ENCODE assay signal across 1 cellular context in the genomic region with DNA sequence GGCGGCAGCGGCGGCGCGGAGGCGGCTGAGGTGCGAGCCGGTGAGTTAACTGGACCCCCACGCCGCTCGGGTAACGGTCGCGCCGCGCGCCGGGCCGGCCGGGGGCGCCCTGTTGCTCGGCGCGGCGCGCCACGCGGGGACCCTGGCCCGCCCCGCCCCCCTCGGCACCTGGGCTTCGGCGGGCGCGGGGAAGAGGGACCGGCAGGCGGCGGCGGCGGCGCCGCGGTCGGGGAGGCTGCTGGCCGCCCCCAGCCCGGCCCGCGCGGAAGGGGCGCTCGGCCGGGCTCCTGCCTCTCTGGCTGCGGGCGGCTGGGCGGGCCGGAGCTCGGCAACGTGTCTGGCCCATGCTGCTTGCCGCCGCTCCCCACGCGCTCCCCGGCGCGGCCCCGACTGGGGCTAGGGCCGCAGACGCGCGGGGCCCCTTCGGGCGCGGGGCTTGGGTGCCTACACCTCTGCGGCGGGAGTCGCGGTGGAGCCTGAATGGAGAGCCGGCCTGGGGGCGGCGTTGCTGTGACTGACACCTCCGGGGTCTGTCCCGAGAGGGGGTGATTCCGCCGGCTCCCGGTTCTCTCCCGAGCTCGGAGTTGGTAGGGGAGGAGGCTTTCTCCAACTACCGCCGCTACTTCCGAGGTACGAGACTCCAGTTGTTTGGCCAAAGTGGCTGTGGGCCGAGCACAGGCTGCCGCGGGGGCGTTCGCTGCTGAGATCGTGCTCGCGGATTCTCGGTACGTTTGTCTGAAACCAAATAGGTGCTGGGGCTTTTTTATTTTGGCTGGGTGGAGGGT.
A peak's percentile ranks its signal among the peaks of the same experiment; 100 is the strongest.
TF ChIP-seq lines count a peak whose summit lies in the region.

No MANE protein-coding gene starts in this region.

TF ChIP-seq in K562, 482 proteins besides CTCF, POLR2A, EP300 and RAD21 (continued from another document and continues in another):
- TF ChIP-seq, protein P1, sequence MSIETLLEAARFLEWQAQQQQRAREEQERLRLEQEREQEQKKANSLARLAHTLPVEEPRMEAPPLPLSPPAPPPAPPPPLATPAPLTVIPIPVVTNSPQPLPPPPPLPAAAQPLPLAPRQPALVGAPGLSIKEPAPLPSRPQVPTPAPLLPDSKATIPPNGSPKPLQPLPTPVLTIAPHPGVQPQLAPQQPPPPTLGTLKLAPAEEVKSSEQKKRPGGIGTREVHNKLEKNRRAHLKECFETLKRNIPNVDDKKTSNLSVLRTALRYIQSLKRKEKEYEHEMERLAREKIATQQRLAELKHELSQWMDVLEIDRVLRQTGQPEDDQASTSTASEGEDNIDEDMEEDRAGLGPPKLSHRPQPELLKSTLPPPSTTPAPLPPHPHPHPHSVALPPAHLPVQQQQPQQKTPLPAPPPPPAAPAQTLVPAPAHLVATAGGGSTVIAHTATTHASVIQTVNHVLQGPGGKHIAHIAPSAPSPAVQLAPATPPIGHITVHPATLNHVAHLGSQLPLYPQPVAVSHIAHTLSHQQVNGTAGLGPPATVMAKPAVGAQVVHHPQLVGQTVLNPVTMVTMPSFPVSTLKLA (conservative IDR thresholded peaks at IDR 0.05) = peak in 1 of 2 experiments; percentile 50; a peak in 2 of 4 replicates
- TF ChIP-seq, protein P2, sequence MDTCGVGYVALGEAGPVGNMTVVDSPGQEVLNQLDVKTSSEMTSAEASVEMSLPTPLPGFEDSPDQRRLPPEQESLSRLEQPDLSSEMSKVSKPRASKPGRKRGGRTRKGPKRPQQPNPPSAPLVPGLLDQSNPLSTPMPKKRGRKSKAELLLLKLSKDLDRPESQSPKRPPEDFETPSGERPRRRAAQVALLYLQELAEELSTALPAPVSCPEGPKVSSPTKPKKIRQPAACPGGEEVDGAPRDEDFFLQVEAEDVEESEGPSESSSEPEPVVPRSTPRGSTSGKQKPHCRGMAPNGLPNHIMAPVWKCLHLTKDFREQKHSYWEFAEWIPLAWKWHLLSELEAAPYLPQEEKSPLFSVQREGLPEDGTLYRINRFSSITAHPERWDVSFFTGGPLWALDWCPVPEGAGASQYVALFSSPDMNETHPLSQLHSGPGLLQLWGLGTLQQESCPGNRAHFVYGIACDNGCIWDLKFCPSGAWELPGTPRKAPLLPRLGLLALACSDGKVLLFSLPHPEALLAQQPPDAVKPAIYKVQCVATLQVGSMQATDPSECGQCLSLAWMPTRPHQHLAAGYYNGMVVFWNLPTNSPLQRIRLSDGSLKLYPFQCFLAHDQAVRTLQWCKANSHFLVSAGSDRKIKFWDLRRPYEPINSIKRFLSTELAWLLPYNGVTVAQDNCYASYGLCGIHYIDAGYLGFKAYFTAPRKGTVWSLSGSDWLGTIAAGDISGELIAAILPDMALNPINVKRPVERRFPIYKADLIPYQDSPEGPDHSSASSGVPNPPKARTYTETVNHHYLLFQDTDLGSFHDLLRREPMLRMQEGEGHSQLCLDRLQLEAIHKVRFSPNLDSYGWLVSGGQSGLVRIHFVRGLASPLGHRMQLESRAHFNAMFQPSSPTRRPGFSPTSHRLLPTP (IDR thresholded peaks at IDR 0.05; ENCODE audit: borderline replicate concordance, extremely low read depth, insufficient read length) = no peak
- peak in 1 of 3 experiments; percentile 27 for TF ChIP-seq YY1 (IDR thresholded peaks at IDR 0.05; ENCODE audit: borderline replicate concordance in 1 of 3, control insufficient read depth in 1 of 3, extremely low read depth in 1 of 3, insufficient read depth in 3 of 3, insufficient read length in 1 of 3, insufficient replicate concordance in 2 of 3, low read depth in 1 of 3, low read length in 2 of 3)
- TF ChIP-seq SP1 (CRISPR knock-in tag; IDR thresholded peaks at IDR 0.05) = no peak
- peak; percentile 32; the same call in 1 of the 2 replicates for TF ChIP-seq CXXC5 (CRISPR knock-in tag; IDR thresholded peaks at IDR 0.05)
- TF ChIP-seq CCNT2 (IDR thresholded peaks at IDR 0.05; ENCODE audit: borderline replicate concordance, extremely low read depth, insufficient read length, low read depth, low read length) = peak; percentile 54
- TF ChIP-seq SUPT5H (IDR thresholded peaks at IDR 0.05) = no peak
- TF ChIP-seq, protein P3, sequence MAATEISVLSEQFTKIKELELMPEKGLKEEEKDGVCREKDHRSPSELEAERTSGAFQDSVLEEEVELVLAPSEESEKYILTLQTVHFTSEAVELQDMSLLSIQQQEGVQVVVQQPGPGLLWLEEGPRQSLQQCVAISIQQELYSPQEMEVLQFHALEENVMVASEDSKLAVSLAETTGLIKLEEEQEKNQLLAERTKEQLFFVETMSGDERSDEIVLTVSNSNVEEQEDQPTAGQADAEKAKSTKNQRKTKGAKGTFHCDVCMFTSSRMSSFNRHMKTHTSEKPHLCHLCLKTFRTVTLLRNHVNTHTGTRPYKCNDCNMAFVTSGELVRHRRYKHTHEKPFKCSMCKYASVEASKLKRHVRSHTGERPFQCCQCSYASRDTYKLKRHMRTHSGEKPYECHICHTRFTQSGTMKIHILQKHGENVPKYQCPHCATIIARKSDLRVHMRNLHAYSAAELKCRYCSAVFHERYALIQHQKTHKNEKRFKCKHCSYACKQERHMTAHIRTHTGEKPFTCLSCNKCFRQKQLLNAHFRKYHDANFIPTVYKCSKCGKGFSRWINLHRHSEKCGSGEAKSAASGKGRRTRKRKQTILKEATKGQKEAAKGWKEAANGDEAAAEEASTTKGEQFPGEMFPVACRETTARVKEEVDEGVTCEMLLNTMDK (IDR thresholded peaks at IDR 0.05; ENCODE audit: borderline replicate concordance, insufficient read depth, low read depth, low read length, poor library complexity, severe bottlenecking) = peak; percentile 54
- TF ChIP-seq TRIM24 (IDR thresholded peaks at IDR 0.05) = no peak
- no peak for TF ChIP-seq BCLAF1 (IDR thresholded peaks at IDR 0.05; ENCODE audit: borderline replicate concordance in 1 of 2, control insufficient read depth in 1 of 2, low read depth in 2 of 2, low read length in 1 of 2)
- TF ChIP-seq ZFX (CRISPR knock-in tag; IDR thresholded peaks at IDR 0.05) = peak; percentile 66
- TF ChIP-seq, protein P4, sequence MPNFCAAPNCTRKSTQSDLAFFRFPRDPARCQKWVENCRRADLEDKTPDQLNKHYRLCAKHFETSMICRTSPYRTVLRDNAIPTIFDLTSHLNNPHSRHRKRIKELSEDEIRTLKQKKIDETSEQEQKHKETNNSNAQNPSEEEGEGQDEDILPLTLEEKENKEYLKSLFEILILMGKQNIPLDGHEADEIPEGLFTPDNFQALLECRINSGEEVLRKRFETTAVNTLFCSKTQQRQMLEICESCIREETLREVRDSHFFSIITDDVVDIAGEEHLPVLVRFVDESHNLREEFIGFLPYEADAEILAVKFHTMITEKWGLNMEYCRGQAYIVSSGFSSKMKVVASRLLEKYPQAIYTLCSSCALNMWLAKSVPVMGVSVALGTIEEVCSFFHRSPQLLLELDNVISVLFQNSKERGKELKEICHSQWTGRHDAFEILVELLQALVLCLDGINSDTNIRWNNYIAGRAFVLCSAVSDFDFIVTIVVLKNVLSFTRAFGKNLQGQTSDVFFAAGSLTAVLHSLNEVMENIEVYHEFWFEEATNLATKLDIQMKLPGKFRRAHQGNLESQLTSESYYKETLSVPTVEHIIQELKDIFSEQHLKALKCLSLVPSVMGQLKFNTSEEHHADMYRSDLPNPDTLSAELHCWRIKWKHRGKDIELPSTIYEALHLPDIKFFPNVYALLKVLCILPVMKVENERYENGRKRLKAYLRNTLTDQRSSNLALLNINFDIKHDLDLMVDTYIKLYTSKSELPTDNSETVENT (CRISPR knock-in tag; IDR thresholded peaks at IDR 0.05) = 0 out of 2 replicates have a peak, but pooled peaks have one; percentile 50
- no peak for TF ChIP-seq ASH1L (IDR thresholded peaks at IDR 0.05; ENCODE audit: borderline replicate concordance, low read depth, partially characterized antibody)
- TF ChIP-seq COPS2 (conservative IDR thresholded peaks at IDR 0.05) = no peak
- peak; percentile 91 for TF ChIP-seq EGR1 (conservative IDR thresholded peaks at IDR 0.05)
- TF ChIP-seq FIP1L1 (IDR thresholded peaks at IDR 0.05; ENCODE audit: low read depth, low read length, poor library complexity, severe bottlenecking) = peak; percentile 12
- TF ChIP-seq ZBTB7A (IDR thresholded peaks at IDR 0.05; ENCODE audit: borderline replicate concordance, control insufficient read depth, low read depth, low read length) = peak; percentile 42; the same call in 1 of the 2 replicates
- TF ChIP-seq HDAC1 (IDR thresholded peaks at IDR 0.05) = peak in 1 of 2 experiments; percentile 42; a peak in 1 of 4 replicates
- TF ChIP-seq, protein P5, sequence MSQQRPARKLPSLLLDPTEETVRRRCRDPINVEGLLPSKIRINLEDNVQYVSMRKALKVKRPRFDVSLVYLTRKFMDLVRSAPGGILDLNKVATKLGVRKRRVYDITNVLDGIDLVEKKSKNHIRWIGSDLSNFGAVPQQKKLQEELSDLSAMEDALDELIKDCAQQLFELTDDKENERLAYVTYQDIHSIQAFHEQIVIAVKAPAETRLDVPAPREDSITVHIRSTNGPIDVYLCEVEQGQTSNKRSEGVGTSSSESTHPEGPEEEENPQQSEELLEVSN (IDR thresholded peaks at IDR 0.05; ENCODE audit: borderline replicate concordance in 1 of 2, extremely low read depth in 1 of 2, insufficient read depth in 1 of 2, insufficient read length in 1 of 2, low read depth in 1 of 2, low read length in 1 of 2, poor library complexity in 1 of 2, severe bottlenecking in 1 of 2) = peak; percentile 51 to 68
